1 cellular context compared by ENCODE assay signal in the genomic region with DNA sequence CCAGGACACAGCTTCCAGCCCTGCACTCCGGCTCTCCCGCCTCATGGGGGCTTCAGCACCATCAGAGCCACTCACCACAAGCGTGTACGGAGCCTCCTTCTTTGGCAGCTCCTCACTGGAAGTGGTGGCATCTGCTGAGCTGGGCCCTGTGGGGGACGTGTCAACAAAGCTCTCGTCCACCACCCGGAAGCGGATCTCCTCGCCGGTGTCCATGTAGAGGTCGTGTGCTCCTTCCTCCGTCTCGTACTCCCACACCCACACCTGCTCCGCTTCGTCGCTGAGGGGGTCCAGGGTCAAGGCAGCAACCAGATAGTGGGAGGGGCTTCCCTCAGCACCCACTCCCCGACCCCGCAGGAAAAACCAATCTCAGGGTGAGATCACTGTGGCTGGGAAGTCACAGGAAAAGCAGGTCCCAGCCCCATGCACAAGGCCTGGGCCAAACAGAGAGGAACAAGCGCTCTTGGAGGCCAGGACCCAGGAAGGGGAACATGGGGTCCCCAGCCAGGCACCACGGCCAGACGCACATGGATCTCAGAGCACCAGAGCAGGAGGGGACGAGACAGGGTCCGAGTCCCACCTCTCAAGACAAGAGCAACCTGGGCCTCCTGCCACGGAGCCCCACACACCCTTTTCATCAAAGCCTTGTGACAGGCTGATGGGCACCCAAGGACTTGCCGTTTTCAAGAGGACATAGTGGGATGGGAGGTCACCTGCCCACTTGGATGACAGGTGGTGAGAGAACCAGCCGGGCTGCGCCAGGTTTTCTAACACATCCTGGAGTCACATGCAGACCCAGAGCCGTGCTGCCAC.
A peak's percentile ranks its signal among the peaks of the same experiment; 100 is the strongest.
TF ChIP-seq lines count a peak whose summit lies in the region.

No MANE protein-coding gene starts in this region.

TF ChIP-seq in WTC11, 78 proteins besides CTCF, POLR2A, EP300 and RAD21:
- TF ChIP-seq KAT7 (CRISPR knock-in tag; IDR thresholded peaks at IDR 0.05; ENCODE audit: borderline replicate concordance), result 0 out of 2 replicates have a peak, but pooled peaks have one; percentile 49
- TF ChIP-seq TEAD4 (CRISPR knock-in tag; IDR thresholded peaks at IDR 0.05), result no peak
